ENCODE assay signal across 8 cellular contexts in genomic region chr13:38687246-38688229, GRCh38. TPM values are rescaled to one million over a fixed set of nuclear protein-coding genes. Genes with fewer than 3 reads are reported as not detected.
A peak's percentile ranks its signal among the peaks of the same experiment; 100 is the strongest.
DNase-seq lines count a peak whose midpoint lies in the region; ATAC-seq and TF ChIP-seq lines count a peak whose summit lies in the region.

No MANE protein-coding gene starts in this region.

- no peak for TF ChIP-seq CTCF in mammary epithelial cell (conservative IDR thresholded peaks at IDR 0.05 in 1 of 2, IDR thresholded peaks at IDR 0.05 in 1 of 2; ENCODE audit: extremely low read depth in 1 of 2, insufficient read depth in 1 of 2, low read depth in 1 of 2, low read length in 2 of 2)
- no peak for TF ChIP-seq CTCF in thoracic aorta (IDR thresholded peaks at IDR 0.05)

- CTCF ChIA-PET in mammary epithelial cell (lab: Charles Lee; ENCODE audit: low non-redundant PET): interaction anchor here (0.5 kb wide), 1 partner anchor 178 kb away, joined by 4 read pairs; no protein-coding TSS in a partner anchor

- ATAC-seq in thoracic aorta (ENCODE audit: insufficient number of reproducible peaks, low FRiP score, low read depth) (no peak), GM19328 (IDR thresholded peaks at IDR 0.05; ENCODE audit: unreplicated experiment) (no peak)

- dilution Hi-C loops in mammary epithelial cell (cut with HindIII; ENCODE audit: low sequenced_read_pairs): loop anchor here (25.0 kb wide), 1 partner anchor 175 kb away; no protein-coding TSS in a partner anchor

- peak overlapping the region; percentile 98 for H3K4me2 ChIP-seq in mammary epithelial cell (ENCODE audit: insufficient read depth, low read depth, low read length)

- in situ Hi-C loops in mammary epithelial cell (cut with MboI; ENCODE audit: low sequenced_read_pairs in 2 of 2) (loop anchor here (25.0 kb wide), 2 partner anchors 175 to 225 kb away; no protein-coding TSS in a partner anchor), KBM-7 (cut with MboI; ENCODE audit: low pct_unique_long_range_greater_than_20kb, low sequenced_read_pairs) (no loop called here)

- H3K27me3 ChIP-seq in mammary epithelial cell (ENCODE audit: insufficient read depth, low read length) (peaks cover 5% of the 10 kb centered on the region), thoracic aorta (replicated peaks; ENCODE audit: insufficient read depth) (no peaks in the 10 kb centered on the region)

- intact Hi-C loops in mammary epithelial cell (cut with micrococcal nuclease): loop anchor here (2.0 kb wide), 1 partner anchor 329 kb away; no protein-coding TSS in a partner anchor

- H3K36me3 ChIP-seq in mammary epithelial cell (ENCODE audit: insufficient read depth, low read length) (no peaks in the 10 kb centered on the region), thoracic aorta (no peaks in the 10 kb centered on the region)

- WGBS in mammary epithelial cell (ENCODE audit: low coverage, missing lambda C conversion rate): 3% methylated on average over 21 of the region's 80 CpGs

- DNase-seq in NCI-H345 (lab: John Stamatoyannopoulos, UW): peak; percentile 29
- no peak for DNase-seq in NCI-H345 treated with DMSO at 0.1 percent for 48 hours (lab: John Stamatoyannopoulos, UW; ENCODE audit: unreplicated experiment)
- DNase-seq in mammary epithelial cell: peak; percentile 59
- peak; percentile 67 for DNase-seq in left kidney (ENCODE audit: low read depth, low spot score)
- DNase-seq in thoracic aorta (ENCODE audit: low spot score): no peak
- DNase-seq in KBM-7: no peak
- no peak for DNase-seq in NOMO-1 treated with dmso at 0.1 percent for 144 hours (lab: John Stamatoyannopoulos, UW; ENCODE audit: unreplicated experiment)

- no TSS peak for BruUV-seq in mammary epithelial cell (replicated peaks; lab: Mats Ljungman, UMichigan)

- H3K4me1 ChIP-seq in mammary epithelial cell (ENCODE audit: insufficient read depth, low read length) (peaks cover 16% of the 10 kb centered on the region), thoracic aorta (ENCODE audit: control insufficient read depth in 1 of 2, low read depth in 2 of 2) (peaks cover 0 to 18% of the 10 kb centered on the region in 2 donors)

- H3K4me3 ChIP-seq in mammary epithelial cell (replicated peaks in 1 of 3; ENCODE audit: insufficient read depth in 1 of 3, low read depth in 2 of 3, low read length in 3 of 3) (peak overlapping the region; percentile 59 to 63 (median 59)), thoracic aorta (peak overlapping the region; percentile 60)

- H3K9me3 ChIP-seq in mammary epithelial cell (replicated peaks; ENCODE audit: insufficient read depth, low read length) (no peaks in the 10 kb centered on the region), thoracic aorta (no peaks in the 10 kb centered on the region)

- peak overlapping the region; percentile 86 for H2AFZ ChIP-seq in mammary epithelial cell (ENCODE audit: low read depth, low read length)

- H3K79me2 ChIP-seq in mammary epithelial cell (ENCODE audit: insufficient read depth, low read length): no peaks in the 10 kb centered on the region

- no peaks in the 10 kb centered on the region for H4K20me1 ChIP-seq in mammary epithelial cell (ENCODE audit: insufficient read depth, low read length)

- H3K9ac ChIP-seq in mammary epithelial cell (ENCODE audit: insufficient read depth, low read length): no peak overlapping the region

- H3K27ac ChIP-seq in mammary epithelial cell (ENCODE audit: insufficient read depth, low read depth, low read length) (no peak overlapping the region), thoracic aorta (no peak overlapping the region)

RNA-seq across cellular contexts. Expression of gene FREM2, which starts 0.7 kb away (rescaled TPM):
- total RNA-seq in mammary epithelial cell: 1 to 10 TPM in 1 of 2 donors, under 1 TPM in 1; 0.16 to 5.7 TPM
- 0.26 TPM for polyA plus RNA-seq in mammary epithelial cell
- 0.62 TPM for polyA minus RNA-seq in mammary epithelial cell
- under 1 TPM in 1 of 2 donors, not detected in 1; 0.14 TPM for total RNA-seq in thoracic aorta

Comparison
In these comparisons a context has a peak if more than half of its experiments do, and no peak if none do; other contexts are left out.
1. DNase-seq: peak in NCI-H345 (single experiment), mammary epithelial cell (single experiment) and left kidney (single experiment); none in NCI-H345 treated with DMSO at 0.1 percent for 48 hours (single experiment), thoracic aorta (single experiment), KBM-7 (single experiment) and NOMO-1 treated with dmso at 0.1 percent for 144 hours (single experiment).